9 cellular contexts compared by ENCODE assay signal in genomic region chr2:169853041-169853668, GRCh38.
"Had no signal": no experiment of that assay in that cellular context is flagged by ENCODE, and none has a peak within 500 bp of the region (broad histone marks: within the 10 kb centered on the region; RNA-seq: fewer than 3 reads in every experiment).

No MANE protein-coding gene starts in this region.

- H3K9ac ChIP-seq: parathyroid adenoma had no signal

- H3K27ac ChIP-seq: parathyroid adenoma had no signal

- DNase-seq: activated CD8-positive, alpha-beta memory T cell treated with anti-CD3 and anti-CD28 coated beads, Interleukin-2, amount 50 U/mL, for 4 hours; activated CD8-positive, alpha-beta T cell treated with anti-CD3 and anti-CD28 coated beads for 36 hours; activated naive CD4-positive, alpha-beta T cell treated with Interleukin-2 at 50 U/mL for 16 hours; effector CD4-positive, alpha-beta T cell; foreskin melanocyte; stimulated activated CD4-positive, alpha-beta T cell treated with anti-CD3 and anti-CD28 coated beads, Interleukin-15, amount 100 ng/mL, for 24 hours; stimulated activated CD4-positive, alpha-beta T cell treated with anti-CD3 and anti-CD28 coated beads, Interleukin-4, amount 100 ng/mL, for 4 hours; T1000 had no signal

- H3K27ac Mint-ChIP-seq: activated CD8-positive, alpha-beta T cell treated with anti-CD3 and anti-CD28 coated beads for 36 hours had no signal

- ATAC-seq: activated CD8-positive, alpha-beta T cell treated with anti-CD3 and anti-CD28 coated beads for 36 hours had no signal

- H3K27me3 Mint-ChIP-seq: activated CD8-positive, alpha-beta T cell treated with anti-CD3 and anti-CD28 coated beads for 36 hours had no signal

- H2AFZ ChIP-seq: parathyroid adenoma had no signal

- H3K4me3 Mint-ChIP-seq: activated CD8-positive, alpha-beta T cell treated with anti-CD3 and anti-CD28 coated beads for 36 hours had no signal
